ENCODE assay signal across 8 cellular contexts in the genomic region with DNA sequence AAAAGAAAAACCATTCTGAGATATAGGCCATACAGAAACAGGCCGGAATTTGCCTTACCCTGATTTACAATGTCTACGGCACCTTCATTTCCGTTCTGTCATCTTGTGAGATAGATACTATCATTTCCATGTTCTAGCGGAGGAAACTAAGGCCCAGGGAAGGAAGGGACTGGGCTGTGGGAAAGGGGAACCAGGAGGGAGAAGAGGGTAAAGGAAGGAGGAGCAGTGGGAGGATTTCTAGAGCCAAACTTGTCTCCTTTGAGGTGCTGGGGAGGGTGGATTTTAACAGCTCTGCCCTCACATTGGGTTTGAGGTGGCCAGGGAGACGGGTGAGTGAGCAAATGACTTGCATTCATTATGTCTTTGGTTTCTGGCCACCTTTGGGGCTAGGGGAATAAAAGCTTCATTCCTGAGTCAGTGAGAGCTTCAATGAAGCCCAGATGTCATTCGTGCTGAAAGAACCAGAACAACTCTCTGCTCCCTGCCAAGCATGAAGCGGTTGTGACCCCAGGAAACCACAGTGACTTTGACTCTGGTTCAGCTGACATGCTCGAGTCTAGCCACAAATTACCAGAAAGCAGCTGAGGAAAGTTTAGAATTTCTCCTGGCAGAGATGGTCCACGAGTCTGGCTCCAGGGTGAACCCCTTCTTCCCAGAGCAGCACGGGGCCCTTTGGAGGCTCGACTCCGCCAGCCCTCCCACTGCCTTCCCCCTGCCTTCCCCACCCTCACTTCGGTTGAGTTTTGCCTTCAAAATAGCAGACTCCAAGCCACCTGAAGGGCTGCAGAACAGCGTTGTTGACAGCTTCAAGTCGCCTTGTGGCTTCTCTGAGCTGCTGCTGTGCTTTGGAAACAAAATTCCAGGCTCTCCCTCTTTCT. TPM values are rescaled to one million over a fixed set of nuclear protein-coding genes. Genes with fewer than 3 reads are reported as not detected.
DNase-seq lines count a peak whose midpoint lies in the region; ATAC-seq and TF ChIP-seq lines count a peak whose summit lies in the region.

No MANE protein-coding gene starts in this region.

- peak overlapping the region in 1 of 2 donors; percentile 18 for H3K4me3 Mint-ChIP-seq in stimulated activated naive B cell treated with anti-CD40 and anti-IgM and Interleukin-4, amounts not matched to agents 10 μg/mL and 1 μg/mL and 100 μg/mL, for 72 hours

- no peaks in the 10 kb centered on the region for H3K9me3 Mint-ChIP-seq in stimulated activated naive B cell treated with anti-CD40 and anti-IgM and Interleukin-4, amounts not matched to agents 10 μg/mL and 1 μg/mL and 100 μg/mL, for 72 hours

- no peak for TF ChIP-seq POLR2A in esophagus muscularis mucosa (IDR thresholded peaks at IDR 0.05; ENCODE audit: low read depth)

- peak overlapping the region; percentile 59 to 76 (median 63) for H3K4me3 ChIP-seq in esophagus muscularis mucosa

- ATAC-seq in left ventricle myocardium superior (peak; percentile 43), Right ventricle myocardium superior (ENCODE audit: poor library complexity) (no peak)
- ATAC-seq in stimulated activated naive B cell treated with anti-CD40 and anti-IgM and Interleukin-4, amounts not matched to agents 10 μg/mL and 1 μg/mL and 100 μg/mL, for 72 hours (replicated peaks) = peak; percentile 95 to 96

- H3K4me1 Mint-ChIP-seq in stimulated activated naive B cell treated with anti-CD40 and anti-IgM and Interleukin-4, amounts not matched to agents 10 μg/mL and 1 μg/mL and 100 μg/mL, for 72 hours = peaks cover 8 to 14% of the 10 kb centered on the region in 2 donors

- intact Hi-C loops in left ventricle myocardium superior (cut with micrococcal nuclease) (no loop called here), Right ventricle myocardium superior (cut with DNase I) (no loop called here), esophagus muscularis mucosa (cut with DNase I) (no loop called here)

- no peak for TF ChIP-seq CTCF in esophagus muscularis mucosa (IDR thresholded peaks at IDR 0.05)

- peaks cover 5 to 28% of the 10 kb centered on the region in 2 donors for H3K27me3 Mint-ChIP-seq in stimulated activated naive B cell treated with anti-CD40 and anti-IgM and Interleukin-4, amounts not matched to agents 10 μg/mL and 1 μg/mL and 100 μg/mL, for 72 hours

- H3K27me3 ChIP-seq in esophagus muscularis mucosa = no peaks in the 10 kb centered on the region

- no peak for TF ChIP-seq EP300 in esophagus muscularis mucosa (IDR thresholded peaks at IDR 0.05)

- H3K36me3 Mint-ChIP-seq in stimulated activated naive B cell treated with anti-CD40 and anti-IgM and Interleukin-4, amounts not matched to agents 10 μg/mL and 1 μg/mL and 100 μg/mL, for 72 hours = no peaks in the 10 kb centered on the region

- peaks cover 0 to 53% (median 10%) of the 10 kb centered on the region in 4 donors for H3K36me3 ChIP-seq in esophagus muscularis mucosa

- no peaks in the 10 kb centered on the region for H3K9me3 ChIP-seq in esophagus muscularis mucosa

- DNase-seq in left ventricle myocardium superior (no peak), Right ventricle myocardium superior (no peak), RPMI7951 (ENCODE audit: low read depth) (peak; percentile 94), esophagus muscularis mucosa (ENCODE audit: extremely low spot score) (no peak), COR-L47 (lab: John Stamatoyannopoulos, UW) (no peak), H4 (ENCODE audit: low spot score) (no peak), 8988T (no peak)
- peak; percentile 39 for DNase-seq in stimulated activated naive B cell treated with anti-CD40 and anti-IgM and Interleukin-4, amounts not matched to agents 10 μg/mL and 1 μg/mL and 100 μg/mL, for 72 hours

- 26% methylated on average over 13 of the region's 15 CpGs for WGBS in esophagus muscularis mucosa

- H3K27ac ChIP-seq in esophagus muscularis mucosa (replicated peaks in 1 of 4) = peak overlapping the region; percentile 93 to 94 (median 94)

- H3K4me1 ChIP-seq in esophagus muscularis mucosa = peaks cover 0 to 38% (median 24%) of the 10 kb centered on the region in 4 donors

- H3K27ac Mint-ChIP-seq in stimulated activated naive B cell treated with anti-CD40 and anti-IgM and Interleukin-4, amounts not matched to agents 10 μg/mL and 1 μg/mL and 100 μg/mL, for 72 hours = peak overlapping the region; percentile 70

RNA-seq across cellular contexts. Expression of a gene that starts 3.8 kb away (rescaled TPM):
- total RNA-seq in left ventricle myocardium superior (0.32 TPM), Right ventricle myocardium superior (1.7 TPM), esophagus muscularis mucosa (1,000 to 10,000 TPM; 4,013 to 8,538 (median 5,633) TPM)
- 2.0 and 2.9 TPM in 2 replicates for total RNA-seq in RPMI7951 (2014; rRNA removed; shearing (Covaris generic))
- total RNA-seq in H4 (2014; rRNA removed; shearing (Covaris generic)) = not detected in 2 replicates

RNA-seq across cellular contexts. Expression of a gene that starts 30.1 kb away (rescaled TPM):
- total RNA-seq in left ventricle myocardium superior (18.1 TPM), Right ventricle myocardium superior (17.7 TPM), esophagus muscularis mucosa (10 to 100 TPM; 31.6 to 50.7 (median 36.6) TPM)
- total RNA-seq in RPMI7951 (2014; rRNA removed; shearing (Covaris generic)) = 161 and 169 TPM in 2 replicates
- 110 and 150 TPM in 2 replicates for total RNA-seq in H4 (2014; rRNA removed; shearing (Covaris generic))

Comparison
In these comparisons a context has a peak if more than half of its experiments do, and no peak if none do; other contexts are left out.
1. DNase-seq: peak in RPMI7951 (single experiment) and stimulated activated naive B cell treated with anti-CD40 and anti-IgM and Interleukin-4, amounts not matched to agents 10 μg/mL and 1 μg/mL and 100 μg/mL, for 72 hours (single experiment); none in left ventricle myocardium superior (single experiment), Right ventricle myocardium superior (single experiment), esophagus muscularis mucosa (single experiment), COR-L47 (single experiment), H4 (single experiment) and 8988T (single experiment).
2. RNA of a gene that starts 3.8 kb away (total RNA-seq): 4,013 to 8,538 TPM in esophagus muscularis mucosa; 2.0 to 2.9 TPM in RPMI7951, 1.7 TPM in Right ventricle myocardium superior (single experiment), 0.32 TPM in left ventricle myocardium superior (single experiment) and not detected in H4; every median in the first group is over 1,000 times any median in the second.